17 cellular contexts compared by ENCODE assay signal in genomic region chr11:115701284-115701875, GRCh38.
"Had no signal": no experiment of that assay in that cellular context is flagged by ENCODE, and none has a peak within 500 bp of the region (broad histone marks: within the 10 kb centered on the region; RNA-seq: fewer than 3 reads in every experiment).

No MANE protein-coding gene starts in this region.

- H2AFZ ChIP-seq: neural progenitor cell had no signal

- H3K9me3 ChIP-seq: esophagus muscularis mucosa, gastrocnemius medialis, stomach, suprapubic skin, vagina had no signal

- H3K27me3 ChIP-seq: esophagus muscularis mucosa, gastrocnemius medialis, neural progenitor cell, stomach, suprapubic skin, vagina had no signal

- DNase-seq: activated CD4-positive, alpha-beta T cell treated with anti-CD3 and anti-CD28 coated beads for 1 hour; activated CD4-positive, alpha-beta T cell treated with anti-CD3 and anti-CD28 coated beads, Interleukin-2, amount 50 U/mL, for 1 hour; activated CD8-positive, alpha-beta T cell treated with anti-CD3 and anti-CD28 coated beads, Interleukin-2, amount 10 ng/mL, durations not matched to agents 7 days and 5 days; activated gamma-delta T cell; anterior cingulate cortex; effector memory CD4-positive, alpha-beta T cell; gastrocnemius medialis; hypothalamus; naive thymus-derived CD4-positive, alpha-beta T cell; stomach; T-cell had no signal

- H3K27ac ChIP-seq: gastrocnemius medialis, neural progenitor cell, suprapubic skin, vagina, VCaP had no signal

- ATAC-seq: activated CD8-positive, alpha-beta T cell treated with anti-CD3 and anti-CD28 coated beads, Interleukin-2, amount 10 ng/mL, durations not matched to agents 7 days and 5 days; gastrocnemius medialis; naive thymus-derived CD4-positive, alpha-beta T cell; T-cell had no signal

- H3K4me2 ChIP-seq: neural progenitor cell had no signal

- H3K36me3 ChIP-seq: esophagus muscularis mucosa, gastrocnemius medialis, neural progenitor cell, stomach, suprapubic skin, vagina had no signal

- H3K4me3 ChIP-seq: esophagus muscularis mucosa, gastrocnemius medialis, lung, neural progenitor cell, stomach, suprapubic skin, vagina had no signal

- H3K9ac ChIP-seq: neural progenitor cell had no signal
